In the genomic region with DNA sequence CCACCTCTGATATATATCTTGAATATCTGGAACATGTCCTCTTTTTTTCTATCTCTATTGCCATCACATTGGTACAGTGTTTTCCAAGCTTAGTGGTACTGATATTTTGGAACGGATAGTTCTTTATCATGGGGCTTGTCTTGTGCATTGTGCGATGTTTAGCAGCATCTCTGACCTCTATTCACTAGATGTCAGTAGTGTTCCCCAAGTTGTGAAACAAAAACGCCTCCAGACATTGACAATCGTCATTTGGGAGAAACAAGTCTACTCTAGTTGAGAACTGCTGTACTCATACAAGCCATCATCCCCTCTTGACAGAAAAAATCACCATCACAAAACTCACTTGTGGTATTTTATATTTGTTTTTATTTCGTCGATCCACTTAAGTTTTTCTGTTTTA, we compare ENCODE assay signal across 20 cellular contexts.
DNase-seq lines count a peak whose midpoint lies in the region; ATAC-seq and TF ChIP-seq lines count a peak whose summit lies in the region.
"Had no signal": no experiment of that assay in that cellular context is flagged by ENCODE, and none has a peak within 500 bp of the region (broad histone marks: within the 10 kb centered on the region; RNA-seq: fewer than 3 reads in every experiment).

No MANE protein-coding gene starts in this region.

- 46 to 65% (median 52%) methylated on average over 6 of the region's 6 CpGs for WGBS in psoas muscle, 3 donors

- no peak overlapping the region for H3K4me3 ChIP-seq in A673 (ENCODE audit: low read depth, low read length, poor library complexity, severe bottlenecking)
- no peak overlapping the region for H3K4me3 ChIP-seq in PC-3 (ENCODE audit: low read length)
- no peak overlapping the region for H3K4me3 ChIP-seq in psoas muscle
- H3K4me3 ChIP-seq: skin epidermis had no signal

- H3F3A ChIP-seq in PC-3 (ENCODE audit: low read length, unreplicated experiment), result no peaks in the 10 kb centered on the region

- no peaks in the 10 kb centered on the region for H3K79me2 ChIP-seq in PC-3 (ENCODE audit: low read length)

- POLR2A ChIA-PET in A673 (lab: Charles Lee; ENCODE audit: low non-redundant PET) (no interaction called here), PC-3 (lab: Charles Lee; ENCODE audit: unreplicated experiment) (no interaction called here)
- POLR2A ChIA-PET in activated CD4-positive, alpha-beta memory T cell treated with anti-CD3 and anti-CD28 coated beads for 36 hours (lab: Charles Lee), result no interaction called here

- no peak overlapping the region for H3K4me2 ChIP-seq in PC-3 (ENCODE audit: low read length)

- H3K27me3 ChIP-seq in A673 (replicated peaks; ENCODE audit: insufficient read depth, low read depth, low read length, poor library complexity) (no peaks in the 10 kb centered on the region), PC-3 (ENCODE audit: low read length) (no peaks in the 10 kb centered on the region), foreskin keratinocyte (no peaks in the 10 kb centered on the region), psoas muscle (ENCODE audit: insufficient read depth in 3 of 3, low read length in 2 of 3) (no peaks in the 10 kb centered on the region)

- H2AFZ ChIP-seq in PC-3 (ENCODE audit: low read length), result no peak overlapping the region

- no peaks in the 10 kb centered on the region for H3K36me3 ChIP-seq in A673 (ENCODE audit: insufficient read depth, low read length, poor library complexity, severe bottlenecking)
- H3K36me3 ChIP-seq in PC-3 (ENCODE audit: low read depth, low read length), result no peaks in the 10 kb centered on the region
- no peaks in the 10 kb centered on the region for H3K36me3 ChIP-seq in psoas muscle (ENCODE audit: insufficient read depth in 1 of 2, low read depth in 1 of 2)

- peaks cover 1% of the 10 kb centered on the region for H3K27me3 Mint-ChIP-seq in chondrocyte (ENCODE audit: low read depth)
- H3K27me3 Mint-ChIP-seq in activated CD4-positive, alpha-beta memory T cell treated with anti-CD3 and anti-CD28 coated beads for 36 hours, result no peaks in the 10 kb centered on the region
- H3K27me3 Mint-ChIP-seq: stimulated activated memory B cell treated with anti-CD40 and anti-IgM and Interleukin-4, amounts not matched to agents 10 μg/mL and 1 μg/mL and 100 μg/mL, for 72 hours; type B pancreatic cell had no signal

- CTCF ChIA-PET in A673 (lab: Charles Lee) (no interaction called here), PC-3 (lab: Charles Lee) (no interaction called here)
- CTCF ChIA-PET in activated CD4-positive, alpha-beta memory T cell treated with anti-CD3 and anti-CD28 coated beads for 36 hours (lab: Charles Lee), result no interaction called here

- H3K4me1 ChIP-seq in A673 (ENCODE audit: insufficient read depth, low read length, poor library complexity, severe bottlenecking), result no peaks in the 10 kb centered on the region
- H3K4me1 ChIP-seq in PC-3 (ENCODE audit: insufficient read depth, low read length), result no peaks in the 10 kb centered on the region
- H3K4me1 ChIP-seq in foreskin keratinocyte, result peaks cover 3% of the 10 kb centered on the region
- H3K4me1 ChIP-seq in psoas muscle, result no peaks in the 10 kb centered on the region

- no peaks in the 10 kb centered on the region for H3K36me3 Mint-ChIP-seq in chondrocyte (ENCODE audit: low read depth)
- no peaks in the 10 kb centered on the region for H3K36me3 Mint-ChIP-seq in activated CD4-positive, alpha-beta memory T cell treated with anti-CD3 and anti-CD28 coated beads for 36 hours
- H3K36me3 Mint-ChIP-seq: mesothelial cell of epicardium; stimulated activated memory B cell treated with anti-CD40 and anti-IgM and Interleukin-4, amounts not matched to agents 10 μg/mL and 1 μg/mL and 100 μg/mL, for 72 hours; type B pancreatic cell had no signal

- intact Hi-C loops in A673 (cut with micrococcal nuclease; ENCODE audit: unreplicated experiment) (no loop called here), PC-3 (cut with micrococcal nuclease) (no loop called here), psoas muscle (cut with DNase I) (no loop called here)
- intact Hi-C loops in activated CD4-positive, alpha-beta memory T cell treated with anti-CD3 and anti-CD28 coated beads for 36 hours (cut with micrococcal nuclease), result no loop called here

- no peaks in the 10 kb centered on the region for H4K20me1 ChIP-seq in PC-3 (ENCODE audit: low read length)

- H3K9me3 ChIP-seq in A673 (ENCODE audit: low read depth, low read length, poor library complexity, severe bottlenecking) (peaks cover 5% of the 10 kb centered on the region), PC-3 (ENCODE audit: low read length) (no peaks in the 10 kb centered on the region), psoas muscle (no peaks in the 10 kb centered on the region)

- BruUV-seq in A673 (replicated peaks; lab: Mats Ljungman, UMichigan) (no TSS peak), PC-3 (replicated peaks; lab: Mats Ljungman, UMichigan) (no TSS peak)

- ATAC-seq in PC-3 (no peak), foreskin keratinocyte (peak; percentile 94), psoas muscle (no peak)
- ATAC-seq: stimulated activated memory B cell treated with anti-CD40 and anti-IgM and Interleukin-4, amounts not matched to agents 10 μg/mL and 1 μg/mL and 100 μg/mL, for 72 hours had no signal

- DNase-seq in A673 (ENCODE audit: low spot score), result peak; percentile 9
- peak; percentile 16 for DNase-seq in HT-29 (ENCODE audit: low spot score)
- DNase-seq in PC-3, result peak; percentile 2
- peak; percentile 56 to 80 for DNase-seq in foreskin keratinocyte
- no peak for DNase-seq in psoas muscle
- no peak for DNase-seq in KG1 (lab: John Stamatoyannopoulos, UW)
- no peak for DNase-seq in chondrocyte (ENCODE audit: low spot score)
- no peak for DNase-seq in activated CD4-positive, alpha-beta memory T cell treated with anti-CD3 and anti-CD28 coated beads for 36 hours
- DNase-seq: AML-193, amniotic stem cell, islet precursor cell, NCI-H146, NCI-H774, nucleus accumbens, SIG-M5 had no signal

- no peak overlapping the region for H3K4me3 Mint-ChIP-seq in chondrocyte (ENCODE audit: unreplicated experiment)
- H3K4me3 Mint-ChIP-seq in activated CD4-positive, alpha-beta memory T cell treated with anti-CD3 and anti-CD28 coated beads for 36 hours, result no peak overlapping the region
- H3K4me3 Mint-ChIP-seq: mesothelial cell of epicardium; stimulated activated memory B cell treated with anti-CD40 and anti-IgM and Interleukin-4, amounts not matched to agents 10 μg/mL and 1 μg/mL and 100 μg/mL, for 72 hours; type B pancreatic cell had no signal

- TF ChIP-seq CTCF in A673 (conservative IDR thresholded peaks at IDR 0.05; ENCODE audit: low read depth, low read length) (no peak), PC-3 (conservative IDR thresholded peaks at IDR 0.05; ENCODE audit: low read depth, low read length) (no peak), foreskin keratinocyte (conservative IDR thresholded peaks at IDR 0.05) (peak; percentile 71), psoas muscle (IDR thresholded peaks at IDR 0.05) (no peak), chondrocyte (IDR thresholded peaks at IDR 0.05) (no peak)

- no peak overlapping the region for H3K27ac ChIP-seq in A673 (ENCODE audit: low read depth, low read length, poor library complexity, severe bottlenecking)
- no peak overlapping the region for H3K27ac ChIP-seq in PC-3 (ENCODE audit: low read length)
- no peak overlapping the region for H3K27ac ChIP-seq in foreskin keratinocyte
- H3K27ac ChIP-seq in psoas muscle, result no peak overlapping the region
- H3K27ac ChIP-seq: skin epidermis had no signal

- H3K9me2 ChIP-seq in PC-3 (replicated peaks; ENCODE audit: low read length), result no peaks in the 10 kb centered on the region

- peaks cover 11% of the 10 kb centered on the region for H3K9me3 Mint-ChIP-seq in chondrocyte (ENCODE audit: low read depth)
- peaks cover 14% of the 10 kb centered on the region for H3K9me3 Mint-ChIP-seq in activated CD4-positive, alpha-beta memory T cell treated with anti-CD3 and anti-CD28 coated beads for 36 hours
- H3K9me3 Mint-ChIP-seq: type B pancreatic cell had no signal

- no peak overlapping the region for H3K27ac Mint-ChIP-seq in chondrocyte (ENCODE audit: unreplicated experiment)
- no peak overlapping the region for H3K27ac Mint-ChIP-seq in activated CD4-positive, alpha-beta memory T cell treated with anti-CD3 and anti-CD28 coated beads for 36 hours
- H3K27ac Mint-ChIP-seq: activated T-helper 2 cell treated with anti-CD3 and anti-CD28 coated beads, Interferon-gamma antibody, Interleukin-2, Interleukin-4, amounts not matched to agents 10 μg/mL and 5 μg/mL and 100 μg/mL, durations not matched to agents 14 hours and 24 hours and 36 hours; mesothelial cell of epicardium; stimulated activated memory B cell treated with anti-CD40 and anti-IgM and Interleukin-4, amounts not matched to agents 10 μg/mL and 1 μg/mL and 100 μg/mL, for 72 hours; type B pancreatic cell had no signal

- no peak overlapping the region for H3K9ac ChIP-seq in PC-3 (ENCODE audit: low read length)

- no peaks in the 10 kb centered on the region for H3K4me1 Mint-ChIP-seq in chondrocyte (ENCODE audit: low read depth)
- no peaks in the 10 kb centered on the region for H3K4me1 Mint-ChIP-seq in activated CD4-positive, alpha-beta memory T cell treated with anti-CD3 and anti-CD28 coated beads for 36 hours (ENCODE audit: low read depth)
- H3K4me1 Mint-ChIP-seq: mesothelial cell of epicardium; stimulated activated memory B cell treated with anti-CD40 and anti-IgM and Interleukin-4, amounts not matched to agents 10 μg/mL and 1 μg/mL and 100 μg/mL, for 72 hours had no signal

Comparison
In these comparisons a context has a peak if more than half of its experiments do, and no peak if none do; other contexts are left out.
1. DNase-seq: peak in A673 (single experiment), HT-29 (single experiment), PC-3 (single experiment) and foreskin keratinocyte (2 of 2); none in psoas muscle (0 of 2), KG1 (single experiment), chondrocyte (single experiment) and activated CD4-positive, alpha-beta memory T cell treated with anti-CD3 and anti-CD28 coated beads for 36 hours (single experiment).